ENCODE assay signal across 8 cellular contexts in the genomic region with DNA sequence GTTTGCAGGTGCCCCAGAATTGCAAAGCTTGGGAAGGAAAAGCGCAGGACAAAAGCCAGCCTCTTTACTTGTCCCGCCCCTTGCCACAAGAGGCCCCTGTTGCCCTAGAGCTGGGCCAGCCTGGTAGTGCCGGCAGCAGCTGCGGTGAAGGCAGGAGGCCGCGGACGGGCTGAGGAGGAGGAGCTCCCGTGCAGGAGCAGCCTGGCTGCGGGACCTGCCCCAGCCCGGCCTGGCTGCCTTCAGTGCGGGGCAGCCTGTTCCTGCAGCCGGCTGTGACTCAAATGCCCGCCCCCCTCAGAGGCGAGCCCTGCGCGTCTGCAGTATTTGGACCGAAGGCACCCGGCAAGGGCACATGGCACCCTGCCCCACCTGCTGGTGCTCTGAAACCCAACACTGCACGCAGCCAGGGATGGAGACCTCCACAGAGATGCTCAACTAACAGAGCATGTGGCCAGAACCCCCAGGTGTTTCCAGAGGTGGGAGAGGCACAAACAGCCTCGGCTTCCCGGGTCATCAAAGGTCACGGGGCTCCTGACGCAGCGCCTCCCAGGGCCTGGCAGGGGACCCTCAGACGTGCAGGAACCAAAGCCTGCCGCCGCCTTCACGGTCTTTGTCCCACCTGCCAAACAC. TPM values are rescaled to one million over a fixed set of nuclear protein-coding genes. Genes with fewer than 3 reads are reported as not detected.
A peak's percentile ranks its signal among the peaks of the same experiment; 100 is the strongest.
DNase-seq lines count a peak whose midpoint lies in the region; ATAC-seq and TF ChIP-seq lines count a peak whose summit lies in the region.

No MANE protein-coding gene starts in this region.

- no peak overlapping the region for H3K9ac ChIP-seq in NT2/D1 (ENCODE audit: insufficient read length, low read depth)

- DNase-seq in BE2C = peak; percentile 83
- peak; percentile 16 for DNase-seq in NT2/D1 (ENCODE audit: low read depth, low spot score)
- DNase-seq in amygdala (lab: John Stamatoyannopoulos, UW) = peak in 49 of 56 donors; percentile 2 to 82 (median 43)
- peak; percentile 65 for DNase-seq in hepatic stellate cell (ENCODE audit: low spot score)
- peak; percentile 79 for DNase-seq in retina
- DNase-seq in NCI-H1105 treated with DMSO at 0.1 percent for 48 hours (lab: John Stamatoyannopoulos, UW) = no peak

- H3K9me3 ChIP-seq in BE2C (no peaks in the 10 kb centered on the region), NT2/D1 (ENCODE audit: insufficient read depth, low read length) (no peaks in the 10 kb centered on the region)

- H3K4me1 ChIP-seq in BE2C (peaks cover 14% of the 10 kb centered on the region), NT2/D1 (ENCODE audit: insufficient read depth, insufficient read length) (peaks cover 10% of the 10 kb centered on the region)

- H3K4me3 ChIP-seq in BE2C (ENCODE audit: low read depth, low read length) (no peak overlapping the region), NT2/D1 (ENCODE audit: insufficient read length, low read depth) (no peak overlapping the region)

- H3K27me3 ChIP-seq in BE2C = no peaks in the 10 kb centered on the region
- H3K27me3 ChIP-seq in NT2/D1 (ENCODE audit: insufficient read depth, insufficient read length) = no peaks in the 10 kb centered on the region

- TF ChIP-seq CTCF in BE2C (IDR thresholded peaks at IDR 0.05; ENCODE audit: low read depth, low read length) = peak; percentile 56

- ATAC-seq in GM18861 (IDR thresholded peaks at IDR 0.05; ENCODE audit: unreplicated experiment) (peak; percentile 81), HG03045 (IDR thresholded peaks at IDR 0.05; ENCODE audit: unreplicated experiment) (peak; percentile 69)

- H3K36me3 ChIP-seq in BE2C = peaks cover 38% of the 10 kb centered on the region
- H3K36me3 ChIP-seq in NT2/D1 (ENCODE audit: insufficient read depth, insufficient read length, low read length) = peaks cover 66% of the 10 kb centered on the region

RNA-seq across cellular contexts. Expression of a gene that starts 29.7 kb away (rescaled TPM):
- polyA plus RNA-seq in BE2C (2012; ENCODE audit: insufficient read depth, insufficient read length, low read depth) = 46.6 TPM
